Comparison of ENCODE assay signal across 14 cellular contexts in genomic region chr3:6861989-6862879, GRCh38. TPM values are rescaled to one million over a fixed set of nuclear protein-coding genes. Genes with fewer than 3 reads are reported as not detected.
DNase-seq lines count a peak whose midpoint lies in the region; ATAC-seq and TF ChIP-seq lines count a peak whose summit lies in the region.
"Had no signal": no experiment of that assay in that cellular context is flagged by ENCODE, and none has a peak within 500 bp of the region (broad histone marks: within the 10 kb centered on the region; RNA-seq: fewer than 3 reads in every experiment).

No MANE protein-coding gene starts in this region.

- H3K9ac ChIP-seq in NT2/D1 (ENCODE audit: insufficient read length, low read depth), result peak overlapping the region; percentile 69
- no peak overlapping the region for H3K9ac ChIP-seq in rectal smooth muscle tissue (ENCODE audit: low read length)

- no peak for TF ChIP-seq CTCF in GM10248 (IDR thresholded peaks at IDR 0.05; ENCODE audit: control extremely low read depth, extremely low read depth, low read depth, missing control alignments)

- CTCF ChIA-PET in GM10248 (lab: Yijun Ruan, JAX), result no interaction called here

- H3K27me3 ChIP-seq in NT2/D1 (ENCODE audit: insufficient read depth, insufficient read length) (peaks cover 71% of the 10 kb centered on the region), rectal smooth muscle tissue (ENCODE audit: control insufficient read depth, insufficient read depth, low read length) (peaks cover 9% of the 10 kb centered on the region)

- H3K36me3 ChIP-seq in NT2/D1 (ENCODE audit: insufficient read depth, insufficient read length, low read length), result no peaks in the 10 kb centered on the region
- no peaks in the 10 kb centered on the region for H3K36me3 ChIP-seq in rectal smooth muscle tissue (ENCODE audit: control insufficient read depth, insufficient read depth, low read length)

- H3K4me3 ChIP-seq in NT2/D1 (ENCODE audit: insufficient read length, low read depth) (peak overlapping the region; percentile 44), iPS-11a (ENCODE audit: low read depth, low read length) (peak overlapping the region; percentile 72), rectal smooth muscle tissue (ENCODE audit: low read length) (peak overlapping the region; percentile 39)

- DNase-seq in GM10248 (ENCODE audit: extremely low spot score) (peak; percentile 12), NT2/D1 (ENCODE audit: low read depth, low spot score) (no peak), mesenteric fat pad (ENCODE audit: low spot score) (no peak), superior temporal gyrus (ENCODE audit: extremely low spot score) (no peak)
- no peak for DNase-seq in stimulated activated CD4-positive, alpha-beta T cell treated with anti-CD3 and anti-CD28 coated beads, Interleukin-1b, Interleukin-23, amount 100 ng/mL, for 48 hours
- DNase-seq: C1 segment of cervical spinal cord; KG1; left ventricle myocardium superior; NCI-H1694 treated with DMSO at 0.1 percent for 48 hours; NK-92 treated with Interleukin-12 subunit alpha and Interleukin-12 subunit beta, amount 100 ng/mL, for 24 hours had no signal

- ATAC-seq in HG03139 (IDR thresholded peaks at IDR 0.05; ENCODE audit: unreplicated experiment), result no peak
- ATAC-seq: left ventricle myocardium superior had no signal

- POLR2A ChIA-PET in GM10248 (lab: Yijun Ruan, JAX), result no interaction called here

- H3K9me3 ChIP-seq in NT2/D1 (ENCODE audit: insufficient read depth, low read length), result no peaks in the 10 kb centered on the region

- H3K27ac ChIP-seq in rectal smooth muscle tissue (ENCODE audit: low read depth, low read length), result no peak overlapping the region

- H3K4me1 ChIP-seq in NT2/D1 (ENCODE audit: insufficient read depth, insufficient read length) (no peaks in the 10 kb centered on the region), rectal smooth muscle tissue (ENCODE audit: control insufficient read depth, insufficient read depth, low read length) (no peaks in the 10 kb centered on the region)

RNA-seq across cellular contexts. Expression of gene GRM7, which starts 1.3 kb away (rescaled TPM):
- total RNA-seq in mesenteric fat pad, result 0.16 TPM
- total RNA-seq: fibroblast of villous mesenchyme, left ventricle myocardium superior had no signal
